7 cellular contexts compared by ENCODE assay signal in the genomic region with DNA sequence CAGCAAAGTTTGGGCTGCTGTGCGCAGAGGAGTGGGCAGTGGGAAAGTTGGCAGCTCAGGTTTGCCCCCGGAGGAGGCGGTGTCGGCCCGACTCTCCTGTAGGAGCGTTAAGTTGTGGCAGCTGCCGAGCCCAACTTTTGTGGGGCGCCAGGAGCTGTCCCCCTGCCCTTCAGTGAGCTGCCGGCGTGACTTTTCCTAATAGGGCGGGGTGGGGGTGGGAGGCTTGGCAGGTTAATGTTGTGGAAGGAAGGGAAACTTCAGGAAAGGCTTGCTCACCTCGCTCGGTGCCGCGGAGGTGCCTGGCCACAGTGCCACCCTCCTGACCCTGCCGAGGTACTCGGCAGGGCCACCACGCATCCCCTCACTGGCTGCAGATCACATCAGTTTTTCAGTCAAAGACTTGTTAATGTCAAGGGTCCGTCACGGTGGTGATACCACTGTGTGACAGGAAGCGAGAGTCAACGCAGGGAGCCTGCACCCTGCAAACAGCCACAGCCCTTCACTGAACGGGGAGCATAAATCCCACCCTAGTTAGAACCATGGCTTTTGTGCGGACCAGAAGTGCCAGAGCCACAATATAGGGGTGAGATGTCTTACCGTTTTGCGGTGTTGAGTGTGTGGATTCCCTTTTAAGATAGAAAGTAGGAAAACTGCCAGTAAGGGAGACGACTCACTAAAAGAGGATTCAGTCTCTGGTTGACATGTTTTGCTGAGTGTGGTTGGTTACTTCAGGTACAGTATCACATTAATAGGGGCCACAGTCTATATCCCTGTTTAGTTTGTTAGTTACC. TPM values are rescaled to one million over a fixed set of nuclear protein-coding genes. Genes with fewer than 3 reads are reported as not detected.
DNase-seq lines count a peak whose midpoint lies in the region; ATAC-seq and TF ChIP-seq lines count a peak whose summit lies in the region.

No MANE protein-coding gene starts in this region.

- no peak for TF ChIP-seq POLR2A in gastroesophageal sphincter (IDR thresholded peaks at IDR 0.05)

- H3K4me1 Mint-ChIP-seq in activated T-helper 2 cell treated with anti-CD3 and anti-CD28 coated beads, Interferon-gamma antibody, Interleukin-2, Interleukin-4, amounts not matched to agents 10 μg/mL and 5 μg/mL and 100 μg/mL, durations not matched to agents 14 hours and 24 hours and 36 hours (ENCODE audit: low read depth): peaks cover 60% of the 10 kb centered on the region

- peak overlapping the region; percentile 88 for H3K4me3 Mint-ChIP-seq in activated T-helper 2 cell treated with anti-CD3 and anti-CD28 coated beads, Interferon-gamma antibody, Interleukin-2, Interleukin-4, amounts not matched to agents 10 μg/mL and 5 μg/mL and 100 μg/mL, durations not matched to agents 14 hours and 24 hours and 36 hours (ENCODE audit: low read depth)

- H4K20me1 ChIP-seq in PC-3 (ENCODE audit: low read length): no peaks in the 10 kb centered on the region

- peaks cover 30% of the 10 kb centered on the region for H3K36me3 Mint-ChIP-seq in activated T-helper 2 cell treated with anti-CD3 and anti-CD28 coated beads, Interferon-gamma antibody, Interleukin-2, Interleukin-4, amounts not matched to agents 10 μg/mL and 5 μg/mL and 100 μg/mL, durations not matched to agents 14 hours and 24 hours and 36 hours (ENCODE audit: low read depth)

- H3K27ac Mint-ChIP-seq in activated T-helper 2 cell treated with anti-CD3 and anti-CD28 coated beads, Interferon-gamma antibody, Interleukin-2, Interleukin-4, amounts not matched to agents 10 μg/mL and 5 μg/mL and 100 μg/mL, durations not matched to agents 14 hours and 24 hours and 36 hours: peak overlapping the region; percentile 99

- no peaks in the 10 kb centered on the region for H3K27me3 ChIP-seq in PC-3 (ENCODE audit: low read length)
- no peaks in the 10 kb centered on the region for H3K27me3 ChIP-seq in gastroesophageal sphincter
- no peaks in the 10 kb centered on the region for H3K27me3 ChIP-seq in neutrophil
- no peaks in the 10 kb centered on the region for H3K27me3 ChIP-seq in tibial artery

- ATAC-seq in GM18519 (IDR thresholded peaks at IDR 0.05; ENCODE audit: low FRiP score, unreplicated experiment) (peak; percentile 31), HG02840 (IDR thresholded peaks at IDR 0.05; ENCODE audit: low FRiP score, unreplicated experiment) (peak; percentile 27), PC-3 (peak; percentile 0; the same call in 1 of the 2 replicates), gastroesophageal sphincter (no peak)

- WGBS in gastroesophageal sphincter (ENCODE audit: low coverage in 1 of 2), 2 donors: 0% methylated on average over 1 to 5 of the region's 27 CpGs

- H3K4me1 ChIP-seq in PC-3 (ENCODE audit: insufficient read depth, low read length): peaks cover 35% of the 10 kb centered on the region
- H3K4me1 ChIP-seq in gastroesophageal sphincter: peaks cover 0 to 63% (median 21%) of the 10 kb centered on the region in 3 donors
- peaks cover 38 to 44% of the 10 kb centered on the region in 2 experiments for H3K4me1 ChIP-seq in neutrophil (ENCODE audit: control insufficient read depth in 1 of 2, insufficient read depth in 1 of 2, low read depth in 1 of 2, low read length in 1 of 2)
- H3K4me1 ChIP-seq in tibial artery: peaks cover 0 to 55% (median 21%) of the 10 kb centered on the region in 4 donors

- H3K9me2 ChIP-seq in PC-3 (replicated peaks; ENCODE audit: low read length): no peaks in the 10 kb centered on the region

- H3K9ac ChIP-seq in PC-3 (ENCODE audit: low read length): peak overlapping the region; percentile 84

- H3F3A ChIP-seq in PC-3 (ENCODE audit: low read length, unreplicated experiment): no peaks in the 10 kb centered on the region

- H3K36me3 ChIP-seq in PC-3 (ENCODE audit: low read depth, low read length) (no peaks in the 10 kb centered on the region), gastroesophageal sphincter (no peaks in the 10 kb centered on the region), neutrophil (no peaks in the 10 kb centered on the region), tibial artery (no peaks in the 10 kb centered on the region)

- H3K4me3 ChIP-seq in PC-3 (ENCODE audit: low read length): peak overlapping the region; percentile 76
- H3K4me3 ChIP-seq in gastroesophageal sphincter: peak overlapping the region; percentile 63 to 83
- peak overlapping the region; percentile 85 to 93 for H3K4me3 ChIP-seq in neutrophil (ENCODE audit: low read depth in 1 of 2, low read length in 1 of 2)
- peak overlapping the region; percentile 80 to 96 for H3K4me3 ChIP-seq in tibial artery

- DNase-seq in PC-3 (peak; percentile 25), tibial artery (peak; percentile 36 to 69)
- peak; percentile 44 for DNase-seq in activated T-helper 2 cell treated with anti-CD3 and anti-CD28 coated beads, Interferon-gamma antibody, Interleukin-2, Interleukin-4, amounts not matched to agents 10 μg/mL and 5 μg/mL and 100 μg/mL, durations not matched to agents 14 hours and 24 hours and 36 hours (ENCODE audit: low spot score)

- no peak for TF ChIP-seq EP300 in gastroesophageal sphincter (IDR thresholded peaks at IDR 0.05)

- peaks cover 46% of the 10 kb centered on the region for H3K79me2 ChIP-seq in PC-3 (ENCODE audit: low read length)

- CTCF ChIA-PET in PC-3 (lab: Charles Lee): interaction anchor here (0.6 to 1.9 kb wide), 2 partner anchors 68 to 184 kb away, joined by 7 to 18 read pairs; no protein-coding TSS in a partner anchor

- peak overlapping the region; percentile 86 for H2AFZ ChIP-seq in PC-3 (ENCODE audit: low read length)

- TF ChIP-seq CTCF in PC-3 (conservative IDR thresholded peaks at IDR 0.05; ENCODE audit: low read depth, low read length) (no peak), gastroesophageal sphincter (IDR thresholded peaks at IDR 0.05) (peak in 1 of 4 experiments; percentile 24), neutrophil (IDR thresholded peaks at IDR 0.05) (no peak), tibial artery (IDR thresholded peaks at IDR 0.05) (no peak)

- no peaks in the 10 kb centered on the region for H3K27me3 Mint-ChIP-seq in activated T-helper 2 cell treated with anti-CD3 and anti-CD28 coated beads, Interferon-gamma antibody, Interleukin-2, Interleukin-4, amounts not matched to agents 10 μg/mL and 5 μg/mL and 100 μg/mL, durations not matched to agents 14 hours and 24 hours and 36 hours (ENCODE audit: low read depth)

- no peaks in the 10 kb centered on the region for H3K9me3 Mint-ChIP-seq in activated T-helper 2 cell treated with anti-CD3 and anti-CD28 coated beads, Interferon-gamma antibody, Interleukin-2, Interleukin-4, amounts not matched to agents 10 μg/mL and 5 μg/mL and 100 μg/mL, durations not matched to agents 14 hours and 24 hours and 36 hours

- peak overlapping the region; percentile 86 for H3K4me2 ChIP-seq in PC-3 (ENCODE audit: low read length)

- no peaks in the 10 kb centered on the region for H3K9me3 ChIP-seq in PC-3 (ENCODE audit: low read length)
- H3K9me3 ChIP-seq in gastroesophageal sphincter: no peaks in the 10 kb centered on the region
- H3K9me3 ChIP-seq in neutrophil: no peaks in the 10 kb centered on the region
- no peaks in the 10 kb centered on the region for H3K9me3 ChIP-seq in tibial artery

- H3K27ac ChIP-seq in PC-3 (ENCODE audit: low read length) (peak overlapping the region; percentile 39; the same call in 1 of the 2 replicates), gastroesophageal sphincter (peak overlapping the region; percentile 93 to 99 (median 96)), neutrophil (peak overlapping the region; percentile 96), tibial artery (peak overlapping the region; percentile 88 to 98)

- intact Hi-C loops in PC-3 (cut with micrococcal nuclease): loop anchor here (5.0 kb wide), 3 partner anchors 46 to 226 kb away; no protein-coding TSS in a partner anchor
- intact Hi-C loops in activated T-helper 2 cell treated with anti-CD3 and anti-CD28 coated beads, Interferon-gamma antibody, Interleukin-2, Interleukin-4, amounts not matched to agents 10 μg/mL and 5 μg/mL and 100 μg/mL, durations not matched to agents 14 hours and 24 hours and 36 hours (cut with micrococcal nuclease): loop anchor here (5.0 to 10.0 kb wide), 2 partner anchors 399 to 1988 kb away; a partner anchor contains a TSS
- intact Hi-C loops in tibial artery (cut with DNase I; ENCODE audit: low total_unique reads): loop anchor here (10.0 kb wide), 1 partner anchor 1988 kb away; a partner anchor contains a TSS

- POLR2A ChIA-PET in PC-3 (lab: Charles Lee; ENCODE audit: unreplicated experiment): interaction anchor here (1.0 kb wide), 1 partner anchor 129 kb away, joined by 5 read pairs; a partner anchor contains a TSS

- BruUV-seq in PC-3 (replicated peaks; lab: Mats Ljungman, UMichigan): TSS peak; percentile 28

RNA-seq across cellular contexts. Expression of a gene that starts 0.7 kb away (rescaled TPM):
- total RNA-seq in PC-3 (2014; rRNA removed) (11.1 and 20.2 TPM in 2 replicates), gastroesophageal sphincter (100 to 1,000 TPM in 1 of 4 donors, 10 to 100 TPM in 3; 64.8 to 111 (median 80.5) TPM)
- total RNA-seq in activated T-helper 2 cell treated with anti-CD3 and anti-CD28 coated beads, Interferon-gamma antibody, Interleukin-2, Interleukin-4, amounts not matched to agents 10 μg/mL and 5 μg/mL and 100 μg/mL, durations not matched to agents 14 hours and 24 hours and 36 hours: 37.5 and 37.9 TPM in 2 replicates

Comparison
In these comparisons a context has a peak if more than half of its experiments do, and no peak if none do; other contexts are left out.
1. H3K27ac ChIP-seq: peak in every context shown above with its lines; median percentile 96 in gastroesophageal sphincter; 96 in neutrophil; 93 in tibial artery; 39 in PC-3.